Comparison of ENCODE assay signal across 7 cellular contexts in the genomic region with DNA sequence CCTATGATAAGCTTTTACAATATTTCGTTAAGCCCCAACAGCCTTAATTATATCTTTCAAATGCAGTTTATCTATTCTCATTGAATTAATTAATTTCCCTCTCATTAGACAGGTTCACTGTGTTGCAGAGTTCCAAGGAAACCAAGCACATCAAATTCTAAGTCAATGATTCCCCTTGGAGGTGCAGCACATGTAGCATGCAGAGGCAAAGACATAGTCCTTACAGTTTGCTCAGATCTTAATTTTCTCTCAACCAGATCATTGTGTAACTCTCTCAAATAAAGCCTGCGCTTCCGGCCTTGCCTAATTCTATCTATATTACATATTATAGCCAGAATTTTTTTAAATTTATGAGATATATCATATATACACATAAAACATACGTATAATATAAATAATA.
"Had no signal": no experiment of that assay in that cellular context is flagged by ENCODE, and none has a peak within 500 bp of the region (broad histone marks: within the 10 kb centered on the region; RNA-seq: fewer than 3 reads in every experiment).

No MANE protein-coding gene starts in this region.

- H3K4me2 ChIP-seq: KMS-11 had no signal

- DNase-seq: IMR-90, KBM-7, KG1 had no signal

- FAIRE-seq: HTR-8/SVneo, K562 had no signal

- H3K27ac ChIP-seq: HL-60, KMS-11 had no signal

- H3K9ac ChIP-seq: KMS-11 had no signal

- ATAC-seq: K562 had no signal

- H3K4me3 ChIP-seq: K562 had no signal
